In genomic region chr6:90195094-90195793, GRCh38 we compare ENCODE assay signal across 16 cellular contexts.
DNase-seq lines count a peak whose midpoint lies in the region; ATAC-seq and TF ChIP-seq lines count a peak whose summit lies in the region.
"Had no signal": no experiment of that assay in that cellular context is flagged by ENCODE, and none has a peak within 500 bp of the region (broad histone marks: within the 10 kb centered on the region; RNA-seq: fewer than 3 reads in every experiment).

No MANE protein-coding gene starts in this region.

- CTCF ChIA-PET in activated naive CD4-positive, alpha-beta T cell treated with anti-CD3 and anti-CD28 coated beads for 36 hours (lab: Charles Lee) = interaction anchor here (0.6 to 1.1 kb wide), 4 partner anchors 18 to 258 kb away, joined by 3 to 5 read pairs (median 3); no protein-coding TSS in a partner anchor
- CTCF ChIA-PET in activated naive CD4-positive, alpha-beta T cell treated with anti-CD3 and anti-CD28 coated beads, Interleukin-2, amount 10 ng/mL, durations not matched to agents 7 days and 5 days (lab: Charles Lee) = interaction anchor here (1.2 to 1.4 kb wide), 2 partner anchors 23 to 255 kb away, joined by 3 to 6 read pairs; no protein-coding TSS in a partner anchor
- CTCF ChIA-PET in SK-N-SH (lab: Yijun Ruan, JAX) = interaction anchor here (1.0 to 1.3 kb wide), 4 partner anchors 28 to 284 kb away, joined by 3 to 5 read pairs (median 3); no protein-coding TSS in a partner anchor

- POLR2A ChIA-PET in SK-N-SH (lab: Yijun Ruan, JAX) = interaction anchor here (0.5 to 1.4 kb wide), 2 partner anchors 210 to 215 kb away, joined by 3 to 5 read pairs; no protein-coding TSS in a partner anchor

- H3K9ac ChIP-seq in SK-N-SH (no peak overlapping the region; the same call in 1 of the 2 replicates), smooth muscle cell (ENCODE audit: low read depth) (peak overlapping the region; percentile 16), Karpas-422 (ENCODE audit: low read length) (no peak overlapping the region)

- TF ChIP-seq CTCF in SK-N-SH (IDR thresholded peaks at IDR 0.05) (no peak), smooth muscle cell (IDR thresholded peaks at IDR 0.05; ENCODE audit: borderline replicate concordance, insufficient read depth, poor library complexity, severe bottlenecking) (no peak)

- peak overlapping the region; percentile 60; the same call in 1 of the 2 replicates for H3K4me2 ChIP-seq in SK-N-SH
- H3K4me2 ChIP-seq in smooth muscle cell = peak overlapping the region; percentile 25
- H3K4me2 ChIP-seq in Karpas-422 (ENCODE audit: low read depth, low read length, poor library complexity, severe bottlenecking) = no peak overlapping the region

- no peaks in the 10 kb centered on the region for H3K79me2 ChIP-seq in SK-N-SH (ENCODE audit: insufficient read depth)
- no peaks in the 10 kb centered on the region for H3K79me2 ChIP-seq in smooth muscle cell (ENCODE audit: low read depth)
- no peaks in the 10 kb centered on the region for H3K79me2 ChIP-seq in Karpas-422 (ENCODE audit: low read length)

- DNase-seq in activated naive CD4-positive, alpha-beta T cell treated with anti-CD3 and anti-CD28 coated beads for 36 hours = peak; percentile 47
- no peak for DNase-seq in activated naive CD4-positive, alpha-beta T cell treated with anti-CD3 and anti-CD28 coated beads, Interleukin-2, amount 10 ng/mL, durations not matched to agents 7 days and 5 days
- DNase-seq in SK-N-SH (peak; percentile 23), left ventricle myocardium superior (no peak), smooth muscle cell (lab: John Stamatoyannopoulos, UW; ENCODE audit: unreplicated experiment) (no peak), Karpas-422 (no peak)
- no peak for DNase-seq in stimulated activated CD4-positive, alpha-beta T cell treated with anti-CD3 and anti-CD28 coated beads, Interleukin-2, amount 100 ng/mL, for 24 hours
- DNase-seq: DMS79 treated with DMSO at 0.1 percent for 48 hours; effector memory CD4-positive, alpha-beta T cell; foreskin fibroblast; ovary; testis had no signal

- no peaks in the 10 kb centered on the region for H3K27me3 ChIP-seq in SK-N-SH (ENCODE audit: insufficient read depth)
- no peaks in the 10 kb centered on the region for H3K27me3 ChIP-seq in smooth muscle cell (ENCODE audit: low read depth)
- no peaks in the 10 kb centered on the region for H3K27me3 ChIP-seq in Karpas-422 (ENCODE audit: low read length)
- H3K27me3 ChIP-seq: breast epithelium, ovary, testis had no signal

- peaks cover 9 to 33% of the 10 kb centered on the region in 2 experiments; a peak in 2 of 4 replicates for H3K4me1 ChIP-seq in SK-N-SH (ENCODE audit: control insufficient read depth in 1 of 2, insufficient read depth in 2 of 2, low read depth in 1 of 2, low read length in 1 of 2)
- H3K4me1 ChIP-seq in smooth muscle cell (ENCODE audit: low read depth) = peaks cover 9% of the 10 kb centered on the region
- H3K4me1 ChIP-seq in Karpas-422 (ENCODE audit: low read length) = peaks cover 17% of the 10 kb centered on the region
- H3K4me1 ChIP-seq: breast epithelium, HAP-1, testis had no signal

- no peaks in the 10 kb centered on the region for H3K27me3 Mint-ChIP-seq in activated naive CD4-positive, alpha-beta T cell treated with anti-CD3 and anti-CD28 coated beads for 36 hours (ENCODE audit: low read depth)
- H3K27me3 Mint-ChIP-seq in activated naive CD4-positive, alpha-beta T cell treated with anti-CD3 and anti-CD28 coated beads, Interleukin-2, amount 10 ng/mL, durations not matched to agents 7 days and 5 days = no peaks in the 10 kb centered on the region
- H3K27me3 Mint-ChIP-seq: activated T-helper 17 cell treated with anti-CD3 and anti-CD28 coated beads, Interleukin-2, amount 50 U/mL, for 72 hours had no signal

- 53% methylated on average over 9 of the region's 9 CpGs for WGBS in SK-N-SH (ENCODE audit: low lambda C conversion rate)
- WGBS in smooth muscle cell (ENCODE audit: low lambda C conversion rate) = 60% methylated on average over 9 of the region's 9 CpGs

- peaks cover 94% of the 10 kb centered on the region for H3K4me1 Mint-ChIP-seq in activated naive CD4-positive, alpha-beta T cell treated with anti-CD3 and anti-CD28 coated beads for 36 hours (ENCODE audit: low read depth)
- peaks cover 69% of the 10 kb centered on the region for H3K4me1 Mint-ChIP-seq in activated naive CD4-positive, alpha-beta T cell treated with anti-CD3 and anti-CD28 coated beads, Interleukin-2, amount 10 ng/mL, durations not matched to agents 7 days and 5 days

- H3K27ac Mint-ChIP-seq in activated naive CD4-positive, alpha-beta T cell treated with anti-CD3 and anti-CD28 coated beads for 36 hours = peak overlapping the region; percentile 87
- H3K27ac Mint-ChIP-seq in activated naive CD4-positive, alpha-beta T cell treated with anti-CD3 and anti-CD28 coated beads, Interleukin-2, amount 10 ng/mL, durations not matched to agents 7 days and 5 days = no peak overlapping the region
- H3K27ac Mint-ChIP-seq: activated T-helper 17 cell treated with anti-CD3 and anti-CD28 coated beads, Interleukin-2, amount 50 U/mL, for 72 hours had no signal

- H3K4me3 ChIP-seq in SK-N-SH (ENCODE audit: low read depth in 2 of 2, low read length in 1 of 2) = peak overlapping the region in 1 of 2 experiments; percentile 15; a peak in 2 of 4 replicates
- no peak overlapping the region for H3K4me3 ChIP-seq in smooth muscle cell
- no peak overlapping the region for H3K4me3 ChIP-seq in Karpas-422 (ENCODE audit: low read length)
- H3K4me3 ChIP-seq: breast epithelium, HAP-1, ovary, testis had no signal

- H3K9me2 ChIP-seq in SK-N-SH (no peaks in the 10 kb centered on the region), Karpas-422 (replicated peaks; ENCODE audit: insufficient read depth, low read length) (no peaks in the 10 kb centered on the region)

- intact Hi-C loops in activated naive CD4-positive, alpha-beta T cell treated with anti-CD3 and anti-CD28 coated beads for 36 hours (cut with micrococcal nuclease) = loop anchor here (1.0 to 10.0 kb wide), 3 partner anchors 39 to 390 kb away; partner anchors contain the start of gene MAP3K7
- intact Hi-C loops in left ventricle myocardium superior (cut with micrococcal nuclease) = no loop called here

- H3K9me3 ChIP-seq in SK-N-SH (no peaks in the 10 kb centered on the region), smooth muscle cell (replicated peaks; ENCODE audit: low read depth) (no peaks in the 10 kb centered on the region), Karpas-422 (ENCODE audit: low read length) (no peaks in the 10 kb centered on the region)
- H3K9me3 ChIP-seq: HAP-1, ovary, testis had no signal

- H3F3A ChIP-seq in SK-N-SH (replicated peaks; ENCODE audit: insufficient read depth) = peaks cover 13% of the 10 kb centered on the region
- peaks cover 4% of the 10 kb centered on the region for H3F3A ChIP-seq in smooth muscle cell (ENCODE audit: low read depth)

- peak overlapping the region; percentile 46 for H3K4me3 Mint-ChIP-seq in activated naive CD4-positive, alpha-beta T cell treated with anti-CD3 and anti-CD28 coated beads for 36 hours
- H3K4me3 Mint-ChIP-seq in activated naive CD4-positive, alpha-beta T cell treated with anti-CD3 and anti-CD28 coated beads, Interleukin-2, amount 10 ng/mL, durations not matched to agents 7 days and 5 days = no peak overlapping the region

- H2AFZ ChIP-seq in SK-N-SH (ENCODE audit: low read depth) (no peak overlapping the region), smooth muscle cell (ENCODE audit: low read depth) (no peak overlapping the region), Karpas-422 (ENCODE audit: low read length) (no peak overlapping the region)

- peaks cover 37% of the 10 kb centered on the region for H3K36me3 Mint-ChIP-seq in activated naive CD4-positive, alpha-beta T cell treated with anti-CD3 and anti-CD28 coated beads for 36 hours (ENCODE audit: low read depth)
- H3K36me3 Mint-ChIP-seq in activated naive CD4-positive, alpha-beta T cell treated with anti-CD3 and anti-CD28 coated beads, Interleukin-2, amount 10 ng/mL, durations not matched to agents 7 days and 5 days = peaks cover 59% of the 10 kb centered on the region

- peak; percentile 26; the same call in 1 of the 2 replicates for TF ChIP-seq RAD21 in SK-N-SH (IDR thresholded peaks at IDR 0.05; ENCODE audit: low read length)

- ATAC-seq in left ventricle myocardium superior (peak; percentile 57), HG02623 (IDR thresholded peaks at IDR 0.05; ENCODE audit: unreplicated experiment) (no peak)

- H3K27ac ChIP-seq in SK-N-SH (ENCODE audit: low read depth in 2 of 2, low read length in 1 of 2) (peak overlapping the region; percentile 70 to 88; a peak in 3 of 4 replicates), smooth muscle cell (ENCODE audit: low read depth) (no peak overlapping the region), Karpas-422 (ENCODE audit: low read length) (no peak overlapping the region)
- H3K27ac ChIP-seq: breast epithelium, ovary, testis had no signal

- no peaks in the 10 kb centered on the region for H3K36me3 ChIP-seq in SK-N-SH (replicated peaks in 1 of 2; ENCODE audit: control insufficient read depth in 1 of 2, insufficient read depth in 2 of 2, low read length in 1 of 2)
- no peaks in the 10 kb centered on the region for H3K36me3 ChIP-seq in smooth muscle cell (ENCODE audit: low read depth)
- no peaks in the 10 kb centered on the region for H3K36me3 ChIP-seq in Karpas-422 (ENCODE audit: insufficient read depth, low read length)
- H3K36me3 ChIP-seq: breast epithelium, HAP-1, ovary had no signal

- H4K20me1 ChIP-seq in SK-N-SH (ENCODE audit: insufficient read depth) (no peaks in the 10 kb centered on the region), smooth muscle cell (ENCODE audit: low read depth) (no peaks in the 10 kb centered on the region), Karpas-422 (ENCODE audit: insufficient read depth, low read depth, low read length) (no peaks in the 10 kb centered on the region)

- TF ChIP-seq EP300 in SK-N-SH (IDR thresholded peaks at IDR 0.05; ENCODE audit: borderline replicate concordance in 1 of 2, low read depth in 1 of 2, low read length in 1 of 2) = peak in 1 of 2 experiments; percentile 79; a peak in 1 of 4 replicates

- H3K9me3 Mint-ChIP-seq in activated naive CD4-positive, alpha-beta T cell treated with anti-CD3 and anti-CD28 coated beads for 36 hours = peaks cover 17% of the 10 kb centered on the region
- peaks cover 25% of the 10 kb centered on the region for H3K9me3 Mint-ChIP-seq in activated naive CD4-positive, alpha-beta T cell treated with anti-CD3 and anti-CD28 coated beads, Interleukin-2, amount 10 ng/mL, durations not matched to agents 7 days and 5 days

TF ChIP-seq in SK-N-SH, 30 proteins besides CTCF, POLR2A, EP300 and RAD21 (continues in another document):
- no peak for TF ChIP-seq TAF1 (IDR thresholded peaks at IDR 0.05; ENCODE audit: borderline replicate concordance, low read depth, low read length)
- no peak for TF ChIP-seq YY1 (IDR thresholded peaks at IDR 0.05; ENCODE audit: low read depth)
- peak; percentile 63 for TF ChIP-seq GATA2 (CRISPR knock-in tag; IDR thresholded peaks at IDR 0.05)

Comparison
In these comparisons a context has a peak if more than half of its experiments do, and no peak if none do; other contexts are left out.
1. DNase-seq: peak in activated naive CD4-positive, alpha-beta T cell treated with anti-CD3 and anti-CD28 coated beads for 36 hours (single experiment) and SK-N-SH (single experiment); none in activated naive CD4-positive, alpha-beta T cell treated with anti-CD3 and anti-CD28 coated beads, Interleukin-2, amount 10 ng/mL, durations not matched to agents 7 days and 5 days (single experiment), left ventricle myocardium superior (single experiment), smooth muscle cell (single experiment), stimulated activated CD4-positive, alpha-beta T cell treated with anti-CD3 and anti-CD28 coated beads, Interleukin-2, amount 100 ng/mL, for 24 hours (0 of 2) and Karpas-422 (single experiment).
2. H3K27ac ChIP-seq: peak in SK-N-SH (2 of 2); none in smooth muscle cell (single experiment) and Karpas-422 (single experiment).